1 cellular context compared by ENCODE assay signal in genomic region chr13:51599444-51600176, GRCh38.
TF ChIP-seq lines count a peak whose summit lies in the region.

No MANE protein-coding gene starts in this region.

TF ChIP-seq in HepG2, 621 proteins besides CTCF, POLR2A, EP300 and RAD21 (continued from another document):
- no peak for TF ChIP-seq SP1 (IDR thresholded peaks at IDR 0.05)
- no peak for TF ChIP-seq SP1 (CRISPR knock-in tag; IDR thresholded peaks at IDR 0.05)
- no peak for TF ChIP-seq ARNT2 (CRISPR knock-in tag; IDR thresholded peaks at IDR 0.05; ENCODE audit: low read depth)
- no peak for TF ChIP-seq ZMAT3 (CRISPR knock-in tag; conservative IDR thresholded peaks at IDR 0.05)
- TF ChIP-seq ZBTB26 (CRISPR knock-in tag; IDR thresholded peaks at IDR 0.05; ENCODE audit: borderline replicate concordance), result no peak
- no peak for TF ChIP-seq ZNF784 (CRISPR knock-in tag; IDR thresholded peaks at IDR 0.05; ENCODE audit: borderline replicate concordance)
- TF ChIP-seq SIN3B (IDR thresholded peaks at IDR 0.05; ENCODE audit: low read length), result no peak
